8 cellular contexts compared by ENCODE assay signal in genomic region chr4:121656269-121656641, GRCh38. TPM values are rescaled to one million over a fixed set of nuclear protein-coding genes. Genes with fewer than 3 reads are reported as not detected.
DNase-seq lines count a peak whose midpoint lies in the region; ATAC-seq and TF ChIP-seq lines count a peak whose summit lies in the region.

No MANE protein-coding gene starts in this region.

- no peaks in the 10 kb centered on the region for H4K20me1 ChIP-seq in PC-9 (ENCODE audit: insufficient read depth)

- H3K27me3 ChIP-seq in PC-9 (ENCODE audit: insufficient read depth, low read depth) = no peaks in the 10 kb centered on the region

- ATAC-seq in HG03354 (IDR thresholded peaks at IDR 0.05; ENCODE audit: poor library complexity, severe bottlenecking, unreplicated experiment) = peak; percentile 43
- ATAC-seq in GM18909 (IDR thresholded peaks at IDR 0.05; ENCODE audit: poor library complexity, unreplicated experiment) = no peak

- CTCF ChIA-PET in PC-9 (lab: Charles Lee) = no interaction called here

- intact Hi-C loops in PC-9 (cut with micrococcal nuclease; ENCODE audit: unreplicated experiment) = loop anchor here (2.0 to 5.0 kb wide), 4 partner anchors 194 to 1499 kb away; no protein-coding TSS in a partner anchor

- H3K9me2 ChIP-seq in PC-9 (ENCODE audit: insufficient read depth) = no peaks in the 10 kb centered on the region; the same call in 1 of the 2 replicates

- BruUV-seq in PC-9 (replicated peaks; lab: Mats Ljungman, UMichigan) = no TSS peak

- H3K4me3 ChIP-seq in PC-9 = no peak overlapping the region

- H3K36me3 ChIP-seq in PC-9 (ENCODE audit: low read depth) = no peaks in the 10 kb centered on the region

- no peak overlapping the region for H3K4me2 ChIP-seq in PC-9

- no peaks in the 10 kb centered on the region for H3K4me1 ChIP-seq in PC-9 (replicated peaks; ENCODE audit: insufficient read depth)

- H3F3A ChIP-seq in PC-9 (ENCODE audit: insufficient read depth, low read depth) = no peaks in the 10 kb centered on the region

- peak; percentile 46 for DNase-seq in GM03348 (ENCODE audit: low spot score)
- DNase-seq in PC-9 = peak in 1 of 2 experiments; percentile 5
- peak; percentile 62 for DNase-seq in ecto neural progenitor cell (ENCODE audit: low spot score)
- DNase-seq in midbrain (lab: John Stamatoyannopoulos, UW) = peak; percentile 39
- no peak for DNase-seq in HuH-7.5 (ENCODE audit: low spot score)

- H3K27ac ChIP-seq in 22Rv1 (no peak overlapping the region), PC-9 (no peak overlapping the region)

- POLR2A ChIA-PET in PC-9 (lab: Charles Lee; ENCODE audit: unreplicated experiment) = no interaction called here

- no peaks in the 10 kb centered on the region for H3K9me3 ChIP-seq in PC-9 (ENCODE audit: insufficient read depth, low read depth)

- H3K79me2 ChIP-seq in PC-9 (ENCODE audit: low read depth) = no peaks in the 10 kb centered on the region

- H2AFZ ChIP-seq in PC-9 = no peak overlapping the region

- TF ChIP-seq CTCF in 22Rv1 (IDR thresholded peaks at IDR 0.05) (peak; percentile 72), PC-9 (conservative IDR thresholded peaks at IDR 0.05) (peak; percentile 70)

RNA-seq across cellular contexts. Expression of gene ANXA5, which starts 40.5 kb away (rescaled TPM):
- 177 and 230 TPM in 2 replicates for total RNA-seq in PC-9 (2021)
